ENCODE assay signal across 27 cellular contexts in the genomic region with DNA sequence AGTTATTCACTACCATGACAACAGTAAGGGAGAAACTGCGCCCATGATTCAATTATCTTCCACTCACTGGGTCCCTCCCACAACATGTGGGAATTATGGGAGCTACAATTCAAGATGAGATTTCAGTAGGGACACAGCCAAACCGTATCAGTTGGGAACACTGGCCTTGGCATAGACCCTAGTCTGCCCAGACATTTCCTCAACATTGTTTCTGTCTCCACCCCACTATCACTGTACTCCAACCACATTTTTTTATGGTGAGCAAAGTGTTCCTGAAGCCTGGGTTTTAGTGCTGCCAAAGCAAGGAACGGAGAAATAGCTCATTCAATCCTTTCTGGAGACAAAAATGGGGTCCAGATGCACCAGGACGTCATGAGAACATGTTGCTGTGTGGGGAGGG.
"Had no signal": no experiment of that assay in that cellular context is flagged by ENCODE, and none has a peak within 500 bp of the region (broad histone marks: within the 10 kb centered on the region; RNA-seq: fewer than 3 reads in every experiment).

No MANE protein-coding gene starts in this region.

- H3K36me3 ChIP-seq: neutrophil, pancreas, prostate gland, right atrium auricular region, right lobe of liver, sigmoid colon, stomach, tibial artery, transverse colon, upper lobe of right lung, uterus had no signal

- H3K27me3 ChIP-seq: neutrophil, pancreas, right atrium auricular region, right lobe of liver, sigmoid colon, stomach, tibial artery, transverse colon, upper lobe of right lung, uterus had no signal

- H3K9me3 ChIP-seq: neutrophil, pancreas, prostate gland, right atrium auricular region, right lobe of liver, tibial artery, upper lobe of right lung, uterus had no signal

- H3K27ac ChIP-seq: neutrophil, pancreas, prostate gland, right atrium auricular region, right lobe of liver, sigmoid colon, stomach, transverse colon, upper lobe of right lung, uterus had no signal

- H3K4me3 ChIP-seq: pancreas, prostate gland, right atrium auricular region, right lobe of liver, sigmoid colon, stomach, tibial artery, transverse colon, upper lobe of right lung, uterus had no signal

- DNase-seq: naive thymus-derived CD4-positive, alpha-beta T cell; natural killer cell; nucleus accumbens; pancreas; retina; right lobe of liver; sigmoid colon; small intestine; stimulated activated CD4-positive, alpha-beta T cell treated with anti-CD3 and anti-CD28 coated beads, Interleukin-15, amount 100 ng/mL, for 24 hours; stimulated activated CD4-positive, alpha-beta T cell treated with anti-CD3 and anti-CD28 coated beads, Interleukin-2, amount 100 ng/mL, for 24 hours; stimulated activated CD4-positive, alpha-beta T cell treated with anti-CD3 and anti-CD28 coated beads, Interleukin-2, amount 100 ng/mL, for 48 hours; stimulated activated CD4-positive, alpha-beta T cell treated with anti-CD3 and anti-CD28 coated beads, Interleukin-4, amount 100 ng/mL, for 24 hours; stimulated activated naive B cell treated with anti-CD40 and anti-IgM and Interleukin-4, amounts not matched to agents 10 μg/mL and 1 μg/mL and 100 μg/mL, for 72 hours; stimulated activated naive CD4-positive, alpha-beta T cell treated with Interleukin-2 at 50 U/mL for 16 hours; stomach; tibial artery; transverse colon; upper lobe of right lung; uterus had no signal

- H3K4me1 ChIP-seq: prostate gland, right atrium auricular region, right lobe of liver, upper lobe of right lung, uterus had no signal

- H3K36me3 Mint-ChIP-seq: natural killer cell; stimulated activated effector memory CD8-positive, alpha-beta T cell treated with anti-CD3 and anti-CD28 coated beads, Interleukin-12 subunit alpha, Interleukin-12 subunit beta, amount 100 ng/mL, for 72 hours; stimulated activated naive B cell treated with anti-CD40 and anti-IgM and Interleukin-4, amounts not matched to agents 10 μg/mL and 1 μg/mL and 100 μg/mL, for 72 hours had no signal

- H3K4me3 Mint-ChIP-seq: naive thymus-derived CD4-positive, alpha-beta T cell; natural killer cell; nephron; neural crest cell; stimulated activated effector memory CD8-positive, alpha-beta T cell treated with anti-CD3 and anti-CD28 coated beads, Interleukin-12 subunit alpha, Interleukin-12 subunit beta, amount 100 ng/mL, for 72 hours; stimulated activated naive B cell treated with anti-CD40 and anti-IgM and Interleukin-4, amounts not matched to agents 10 μg/mL and 1 μg/mL and 100 μg/mL, for 72 hours; stimulated activated naive CD8-positive, alpha-beta T cell treated with anti-CD3 and anti-CD28 coated beads, Interleukin-15, Interleukin-2, amounts not matched to agents 100 ng/mL and 50 ng/mL, for 24 hours; type B pancreatic cell had no signal

- H3K4me1 Mint-ChIP-seq: naive thymus-derived CD4-positive, alpha-beta T cell; natural killer cell; neural crest cell; stimulated activated effector memory CD8-positive, alpha-beta T cell treated with anti-CD3 and anti-CD28 coated beads, Interleukin-12 subunit alpha, Interleukin-12 subunit beta, amount 100 ng/mL, for 72 hours; stimulated activated naive B cell treated with anti-CD40 and anti-IgM and Interleukin-4, amounts not matched to agents 10 μg/mL and 1 μg/mL and 100 μg/mL, for 72 hours had no signal

- H3K27ac Mint-ChIP-seq: naive thymus-derived CD4-positive, alpha-beta T cell; natural killer cell; nephron; stimulated activated effector memory CD8-positive, alpha-beta T cell treated with anti-CD3 and anti-CD28 coated beads, Interleukin-12 subunit alpha, Interleukin-12 subunit beta, amount 100 ng/mL, for 72 hours; stimulated activated naive B cell treated with anti-CD40 and anti-IgM and Interleukin-4, amounts not matched to agents 10 μg/mL and 1 μg/mL and 100 μg/mL, for 72 hours; stimulated activated naive CD8-positive, alpha-beta T cell treated with anti-CD3 and anti-CD28 coated beads, Interleukin-15, Interleukin-2, amounts not matched to agents 100 ng/mL and 50 ng/mL, for 24 hours; type B pancreatic cell had no signal

- ATAC-seq: naive thymus-derived CD4-positive, alpha-beta T cell; natural killer cell; pancreas; right lobe of liver; stimulated activated effector memory CD8-positive, alpha-beta T cell treated with anti-CD3 and anti-CD28 coated beads, Interleukin-12 subunit alpha, Interleukin-12 subunit beta, amount 100 ng/mL, for 72 hours; stimulated activated naive B cell treated with anti-CD40 and anti-IgM and Interleukin-4, amounts not matched to agents 10 μg/mL and 1 μg/mL and 100 μg/mL, for 72 hours; upper lobe of right lung had no signal

- H3K27me3 Mint-ChIP-seq: naive thymus-derived CD4-positive, alpha-beta T cell; stimulated activated naive B cell treated with anti-CD40 and anti-IgM and Interleukin-4, amounts not matched to agents 10 μg/mL and 1 μg/mL and 100 μg/mL, for 72 hours; stimulated activated naive CD8-positive, alpha-beta T cell treated with anti-CD3 and anti-CD28 coated beads, Interleukin-15, Interleukin-2, amounts not matched to agents 100 ng/mL and 50 ng/mL, for 24 hours; type B pancreatic cell had no signal
